Comparison of ENCODE assay signal across 8 cellular contexts in the genomic region with DNA sequence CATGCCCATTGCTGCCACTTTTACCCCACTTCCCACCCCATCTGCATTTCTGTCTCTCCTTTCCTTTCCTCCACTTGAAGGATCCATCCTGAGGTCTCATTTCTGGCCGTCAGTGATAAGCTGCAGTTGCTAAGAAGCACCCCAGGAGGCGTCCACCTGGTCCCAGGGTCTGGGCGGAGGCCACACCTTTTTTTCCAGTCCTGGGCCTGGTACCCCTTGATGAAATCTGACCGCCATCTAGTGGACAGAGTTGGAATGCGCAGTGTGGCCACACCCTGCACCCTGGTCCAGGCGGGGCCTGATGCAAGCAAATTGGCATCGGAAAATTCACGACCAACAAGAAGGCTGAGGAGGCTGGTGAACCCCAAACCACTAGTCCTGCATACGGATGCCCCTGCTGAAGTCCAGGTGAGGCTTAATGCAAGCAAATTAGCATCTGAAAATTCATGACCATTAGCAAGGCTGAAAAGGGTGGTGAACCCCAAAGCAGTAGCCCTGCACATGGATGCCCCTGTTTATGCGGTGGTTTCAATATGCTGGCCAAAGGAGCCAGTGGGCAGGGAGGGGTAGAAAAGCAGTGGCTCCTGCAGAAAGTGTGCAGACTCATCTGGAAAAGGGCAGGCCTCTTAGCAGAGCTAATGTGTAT. TPM values are rescaled to one million over a fixed set of nuclear protein-coding genes. Genes with fewer than 3 reads are reported as not detected.
DNase-seq lines count a peak whose midpoint lies in the region; FAIRE-seq and TF ChIP-seq lines count a peak whose summit lies in the region.

No MANE protein-coding gene starts in this region.

- H3K36me3 ChIP-seq in SJSA1: no peaks in the 10 kb centered on the region; the same call in 1 of the 2 replicates
- no peaks in the 10 kb centered on the region for H3K36me3 ChIP-seq in cardiac muscle cell

- H3K9me3 Mint-ChIP-seq in activated naive CD4-positive, alpha-beta T cell treated with anti-CD3 and anti-CD28 coated beads for 36 hours: no peaks in the 10 kb centered on the region

- FAIRE-seq in H54 (lab: Jason Lieb, UNC): no peak

- H3K4me1 ChIP-seq in SJSA1 (replicated peaks) (no peaks in the 10 kb centered on the region), cardiac muscle cell (ENCODE audit: low read depth) (no peaks in the 10 kb centered on the region)

- intact Hi-C loops in activated naive CD4-positive, alpha-beta T cell treated with anti-CD3 and anti-CD28 coated beads for 36 hours (cut with micrococcal nuclease): no loop called here

- H3K9me3 ChIP-seq in SJSA1 (replicated peaks) (no peaks in the 10 kb centered on the region), cardiac muscle cell (ENCODE audit: low read depth) (no peaks in the 10 kb centered on the region)

- peak overlapping the region; percentile 61 for H3K27ac Mint-ChIP-seq in activated naive CD4-positive, alpha-beta T cell treated with anti-CD3 and anti-CD28 coated beads for 36 hours

- H3K27ac ChIP-seq in SJSA1 (no peak overlapping the region), cardiac muscle cell (no peak overlapping the region)

- no peaks in the 10 kb centered on the region for H3K36me3 Mint-ChIP-seq in activated naive CD4-positive, alpha-beta T cell treated with anti-CD3 and anti-CD28 coated beads for 36 hours (ENCODE audit: low read depth)

- DNase-seq in GM12865 (ENCODE audit: low read depth) (peak; percentile 85), H54 (ENCODE audit: insufficient read length, low spot score) (peak; percentile 74), Kasumi-1 (lab: John Stamatoyannopoulos, UW) (peak; percentile 78 to 80), SJSA1 (ENCODE audit: low read depth in 1 of 2, low spot score in 2 of 2) (peak; percentile 36 to 84), cardiac muscle cell (ENCODE audit: low read depth in 1 of 2, low spot score in 1 of 2) (peak; percentile 77 to 86), retinal pigment epithelial cell (ENCODE audit: low read depth) (peak; percentile 28), GOT3 (lab: John Stamatoyannopoulos, UW) (no peak)
- peak; percentile 87 for DNase-seq in activated naive CD4-positive, alpha-beta T cell treated with anti-CD3 and anti-CD28 coated beads for 36 hours

- H3K4me1 Mint-ChIP-seq in activated naive CD4-positive, alpha-beta T cell treated with anti-CD3 and anti-CD28 coated beads for 36 hours (ENCODE audit: low read depth): no peaks in the 10 kb centered on the region

- CTCF ChIA-PET in activated naive CD4-positive, alpha-beta T cell treated with anti-CD3 and anti-CD28 coated beads for 36 hours (lab: Charles Lee): interaction anchor here (0.6 to 4.3 kb wide), 10 partner anchors 11 to 1402 kb away, joined by 3 to 21 read pairs (median 4); no protein-coding TSS in a partner anchor

- TF ChIP-seq CTCF in GM12865 (IDR thresholded peaks at IDR 0.05; ENCODE audit: insufficient read depth, low read depth, low read length, missing control alignments) (peak; percentile 90), cardiac muscle cell (IDR thresholded peaks at IDR 0.05; ENCODE audit: low read depth, low read length) (peak; percentile 94), retinal pigment epithelial cell (conservative IDR thresholded peaks at IDR 0.05; ENCODE audit: low read depth, low read length) (peak; percentile 94)

- H3K27me3 ChIP-seq in SJSA1 (replicated peaks) (no peaks in the 10 kb centered on the region), cardiac muscle cell (no peaks in the 10 kb centered on the region)

- peaks cover 4% of the 10 kb centered on the region for H3K27me3 Mint-ChIP-seq in activated naive CD4-positive, alpha-beta T cell treated with anti-CD3 and anti-CD28 coated beads for 36 hours (ENCODE audit: low read depth)

- H3K4me3 Mint-ChIP-seq in activated naive CD4-positive, alpha-beta T cell treated with anti-CD3 and anti-CD28 coated beads for 36 hours: no peak overlapping the region

- H3K4me3 ChIP-seq in GM12865 (ENCODE audit: low read depth, low read length): no peak overlapping the region
- no peak overlapping the region for H3K4me3 ChIP-seq in SJSA1
- H3K4me3 ChIP-seq in cardiac muscle cell: no peak overlapping the region
- no peak overlapping the region for H3K4me3 ChIP-seq in retinal pigment epithelial cell (ENCODE audit: low read length)

- TF ChIP-seq POLR2A in H54 (IDR thresholded peaks at IDR 0.05; ENCODE audit: low read depth, low read length): no peak

RNA-seq across cellular contexts. Expression of a gene that starts 43.3 kb away (rescaled TPM):
- 13.8 and 17.1 TPM in 2 replicates for total RNA-seq in SJSA1 (2014; rRNA removed; shearing (Covaris generic))
- 1 to 10 TPM; 7.3 to 8.1 TPM for total RNA-seq in activated naive CD4-positive, alpha-beta T cell treated with anti-CD3 and anti-CD28 coated beads for 36 hours
- 9.4 and 11.1 TPM in 2 replicates for total RNA-seq in cardiac muscle cell
- polyA plus RNA-seq in cardiac muscle cell: 4.7 and 9.6 TPM in 2 replicates
